Comparison of ENCODE assay signal across 1 cellular context in the genomic region with DNA sequence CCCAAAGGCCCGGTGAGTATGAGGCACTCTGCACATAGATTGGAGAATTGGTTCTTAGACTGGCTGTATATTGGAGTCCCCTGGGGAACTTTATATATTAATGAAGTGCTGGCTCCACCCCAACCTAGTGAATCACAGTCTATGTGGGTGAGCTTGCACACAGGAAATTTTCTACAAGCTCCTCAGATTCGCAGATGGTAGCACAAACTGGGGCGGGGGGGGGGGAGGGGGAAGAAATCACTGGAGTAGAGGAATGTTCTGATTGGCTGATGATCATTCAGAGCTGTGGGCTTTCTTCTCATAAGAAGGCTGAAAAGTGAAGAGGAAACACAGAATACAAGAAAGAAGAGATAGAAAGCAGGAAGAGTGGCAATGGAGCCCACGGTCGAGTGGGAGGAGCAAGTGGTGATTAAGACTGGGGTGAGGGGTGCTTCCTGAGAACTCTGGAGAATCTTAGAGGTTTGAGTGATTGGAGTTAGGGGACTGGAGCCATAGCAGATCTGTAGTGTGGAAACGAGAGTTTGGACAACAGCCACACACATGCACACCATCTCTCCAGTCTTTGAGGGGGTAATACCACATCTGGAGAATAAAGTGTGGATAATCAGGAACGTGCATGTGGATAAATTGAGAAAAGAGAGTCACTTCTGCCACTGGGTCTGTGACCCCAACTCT.
A peak's percentile ranks its signal among the peaks of the same experiment; 100 is the strongest.
TF ChIP-seq lines count a peak whose summit lies in the region.

No MANE protein-coding gene starts in this region.

TF ChIP-seq in HEK293, 187 proteins besides CTCF, POLR2A, EP300 and RAD21:
- TF ChIP-seq EGR2 (tag by site-specific recombination; IDR thresholded peaks at IDR 0.05; ENCODE audit: low read depth) (peak; percentile 48; the same call in 1 of the 2 replicates), SETDB1 (IDR thresholded peaks at IDR 0.05; ENCODE audit: insufficient read length, low read length) (no peak), ZFHX2 (tag by site-specific recombination; conservative IDR thresholded peaks at IDR 0.05) (peak; percentile 43; the same call in 1 of the 2 replicates)
